16 cellular contexts compared by ENCODE assay signal in the genomic region with DNA sequence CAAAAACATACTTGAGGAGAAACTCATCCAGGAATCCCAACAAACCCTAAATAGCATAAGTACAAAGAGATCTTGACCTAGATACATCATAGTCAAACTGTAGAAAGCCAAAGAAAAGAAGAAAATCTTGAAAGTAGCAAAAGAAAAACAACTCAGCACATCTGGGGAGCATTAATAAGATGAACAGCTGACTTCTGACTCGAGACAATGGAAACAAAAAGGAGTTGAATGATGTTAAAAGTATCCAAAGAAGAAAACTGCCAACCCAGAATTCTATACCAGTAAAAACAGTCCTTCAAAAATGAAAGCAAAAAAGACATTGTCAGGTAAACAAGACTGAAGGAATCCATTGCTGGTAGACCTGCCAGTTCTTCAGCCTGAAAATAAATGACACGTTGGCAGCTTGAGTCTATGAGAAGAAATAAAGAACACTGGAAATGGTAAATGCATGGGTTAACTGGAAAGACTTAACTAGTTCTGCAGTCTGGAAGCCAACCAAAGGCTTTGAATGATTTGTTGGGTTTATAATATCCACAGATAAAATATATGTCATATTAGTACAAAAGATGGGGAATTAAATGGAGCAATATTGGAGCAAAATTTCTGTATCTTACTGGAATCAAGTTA. TPM values are rescaled to one million over a fixed set of nuclear protein-coding genes. Genes with fewer than 3 reads are reported as not detected.
DNase-seq lines count a peak whose midpoint lies in the region; ATAC-seq and TF ChIP-seq lines count a peak whose summit lies in the region.
"Had no signal": no experiment of that assay in that cellular context is flagged by ENCODE, and none has a peak within 500 bp of the region (broad histone marks: within the 10 kb centered on the region; RNA-seq: fewer than 3 reads in every experiment).

No MANE protein-coding gene starts in this region.

- no peak for TF ChIP-seq CTCF in mammary epithelial cell (conservative IDR thresholded peaks at IDR 0.05 in 1 of 2, IDR thresholded peaks at IDR 0.05 in 1 of 2; ENCODE audit: extremely low read depth in 1 of 2, insufficient read depth in 1 of 2, low read depth in 1 of 2, low read length in 2 of 2)
- no peak for TF ChIP-seq CTCF in CD14-positive monocyte (IDR thresholded peaks at IDR 0.05)
- TF ChIP-seq CTCF in GM13976 (IDR thresholded peaks at IDR 0.05; ENCODE audit: borderline replicate concordance, control extremely low read depth, extremely low read depth, insufficient read depth, missing control alignments) = no peak

- dilution Hi-C loops in mammary epithelial cell (cut with HindIII; ENCODE audit: low sequenced_read_pairs) = no loop called here

- H3K36me3 Mint-ChIP-seq in activated naive CD8-positive, alpha-beta T cell = peaks cover 33% of the 10 kb centered on the region
- H3K36me3 Mint-ChIP-seq in activated naive CD8-positive, alpha-beta T cell treated with anti-CD3 and anti-CD28 coated beads for 36 hours = peaks cover 69% of the 10 kb centered on the region
- H3K36me3 Mint-ChIP-seq in CD14-positive monocyte = peaks cover 59 to 67% of the 10 kb centered on the region in 2 donors

- H3K4me1 ChIP-seq in mammary epithelial cell (ENCODE audit: insufficient read depth, low read length) = peaks cover 12% of the 10 kb centered on the region

- no peak overlapping the region for H3K9ac ChIP-seq in mammary epithelial cell (ENCODE audit: insufficient read depth, low read length)

- CTCF ChIA-PET in mammary epithelial cell (lab: Charles Lee; ENCODE audit: low non-redundant PET) = no interaction called here

- WGBS in mammary epithelial cell (ENCODE audit: low coverage, missing lambda C conversion rate) = 100% methylated on average over 1 of the region's 2 CpGs

- peak overlapping the region; percentile 56 for H3K27ac Mint-ChIP-seq in activated naive CD8-positive, alpha-beta T cell
- no peak overlapping the region for H3K27ac Mint-ChIP-seq in activated naive CD8-positive, alpha-beta T cell treated with anti-CD3 and anti-CD28 coated beads for 36 hours
- peak overlapping the region in 1 of 7 donors; percentile 19 for H3K27ac Mint-ChIP-seq in CD14-positive monocyte
- H3K27ac Mint-ChIP-seq: stimulated activated naive CD8-positive, alpha-beta T cell treated with anti-CD3 and anti-CD28 coated beads, Interleukin-15, Interleukin-2, amounts not matched to agents 100 ng/mL and 50 ng/mL, for 24 hours had no signal

- H3K4me1 Mint-ChIP-seq in activated naive CD8-positive, alpha-beta T cell (ENCODE audit: low read depth) = peaks cover 45% of the 10 kb centered on the region
- H3K4me1 Mint-ChIP-seq in activated naive CD8-positive, alpha-beta T cell treated with anti-CD3 and anti-CD28 coated beads for 36 hours = peaks cover 35% of the 10 kb centered on the region
- H3K4me1 Mint-ChIP-seq in CD14-positive monocyte = peaks cover 32% of the 10 kb centered on the region

- H3K9me3 ChIP-seq in mammary epithelial cell (replicated peaks; ENCODE audit: insufficient read depth, low read length) = peaks cover 21% of the 10 kb centered on the region
- H3K9me3 ChIP-seq: colonic mucosa had no signal

- no peak overlapping the region for H3K4me3 ChIP-seq in mammary epithelial cell (replicated peaks in 1 of 3; ENCODE audit: insufficient read depth in 1 of 3, low read depth in 2 of 3, low read length in 3 of 3)
- H3K4me3 ChIP-seq: adrenal gland, colonic mucosa, Peyer's patch, uterus had no signal

- no peak overlapping the region for H2AFZ ChIP-seq in mammary epithelial cell (ENCODE audit: low read depth, low read length)

- peaks cover 89% of the 10 kb centered on the region for H3K79me2 ChIP-seq in mammary epithelial cell (ENCODE audit: insufficient read depth, low read length)

- no peak for ATAC-seq in GM19023 (IDR thresholded peaks at IDR 0.05; ENCODE audit: unreplicated experiment)

- TSS peak; percentile 24 for BruUV-seq in mammary epithelial cell (replicated peaks; lab: Mats Ljungman, UMichigan)

- H4K20me1 ChIP-seq in mammary epithelial cell (ENCODE audit: insufficient read depth, low read length) = no peaks in the 10 kb centered on the region

- intact Hi-C loops in mammary epithelial cell (cut with micrococcal nuclease) = no loop called here
- intact Hi-C loops in CD14-positive monocyte (cut with micrococcal nuclease) = no loop called here

- H3K4me3 Mint-ChIP-seq in activated naive CD8-positive, alpha-beta T cell = no peak overlapping the region
- H3K4me3 Mint-ChIP-seq in activated naive CD8-positive, alpha-beta T cell treated with anti-CD3 and anti-CD28 coated beads for 36 hours = no peak overlapping the region
- H3K4me3 Mint-ChIP-seq in CD14-positive monocyte = no peak overlapping the region
- H3K4me3 Mint-ChIP-seq: stimulated activated naive CD8-positive, alpha-beta T cell treated with anti-CD3 and anti-CD28 coated beads, Interleukin-15, Interleukin-2, amounts not matched to agents 100 ng/mL and 50 ng/mL, for 24 hours had no signal

- no peak for DNase-seq in activated naive CD8-positive, alpha-beta T cell treated with anti-CD3 and anti-CD28 coated beads for 36 hours
- DNase-seq in NAMALWA (ENCODE audit: low spot score) = peak; percentile 42
- DNase-seq in mammary epithelial cell = no peak
- DNase-seq in CD14-positive monocyte (ENCODE audit: low spot score) = no peak
- no peak for DNase-seq in GM13976 (ENCODE audit: low spot score)
- no peak for DNase-seq in H4 (ENCODE audit: low spot score)
- DNase-seq: adrenal gland, C1 segment of cervical spinal cord, colonic mucosa, NCI-H1048, NCI-H446 treated with DMSO at 0.1 percent for 48 hours, Peyer's patch, uterus had no signal

- no peaks in the 10 kb centered on the region for H3K27me3 Mint-ChIP-seq in activated naive CD8-positive, alpha-beta T cell
- no peaks in the 10 kb centered on the region for H3K27me3 Mint-ChIP-seq in activated naive CD8-positive, alpha-beta T cell treated with anti-CD3 and anti-CD28 coated beads for 36 hours
- H3K27me3 Mint-ChIP-seq in CD14-positive monocyte (ENCODE audit: low read depth in 3 of 3) = no peaks in the 10 kb centered on the region
- H3K27me3 Mint-ChIP-seq: stimulated activated naive CD8-positive, alpha-beta T cell treated with anti-CD3 and anti-CD28 coated beads, Interleukin-15, Interleukin-2, amounts not matched to agents 100 ng/mL and 50 ng/mL, for 24 hours had no signal

- H3K9me3 Mint-ChIP-seq in activated naive CD8-positive, alpha-beta T cell (ENCODE audit: low read depth) = peaks cover 7% of the 10 kb centered on the region
- H3K9me3 Mint-ChIP-seq in activated naive CD8-positive, alpha-beta T cell treated with anti-CD3 and anti-CD28 coated beads for 36 hours = peaks cover 27% of the 10 kb centered on the region
- peaks cover 31 to 44% (median 37%) of the 10 kb centered on the region in 7 donors for H3K9me3 Mint-ChIP-seq in CD14-positive monocyte

- H3K4me2 ChIP-seq in mammary epithelial cell (ENCODE audit: insufficient read depth, low read depth, low read length) = no peak overlapping the region

- no peak overlapping the region for H3K27ac ChIP-seq in mammary epithelial cell (ENCODE audit: insufficient read depth, low read depth, low read length)
- H3K27ac ChIP-seq: adrenal gland, colonic mucosa, Peyer's patch, uterus had no signal

- H3K36me3 ChIP-seq in mammary epithelial cell (ENCODE audit: insufficient read depth, low read length) = peaks cover 14% of the 10 kb centered on the region
- H3K36me3 ChIP-seq: uterus had no signal

- in situ Hi-C loops in mammary epithelial cell (cut with MboI; ENCODE audit: low sequenced_read_pairs in 2 of 2) (no loop called here), GM13976 (cut with MboI; ENCODE audit: low sequenced_read_pairs, unreplicated experiment) (no loop called here)

- no peaks in the 10 kb centered on the region for H3K27me3 ChIP-seq in mammary epithelial cell (ENCODE audit: insufficient read depth, low read length)
- H3K27me3 ChIP-seq: adrenal gland, colonic mucosa, Peyer's patch, uterus had no signal

RNA-seq across cellular contexts. Expression of gene TSSK6, which starts 46.8 kb away (rescaled TPM):
- total RNA-seq in activated naive CD8-positive, alpha-beta T cell treated with anti-CD3 and anti-CD28 coated beads for 36 hours = 1 to 10 TPM; 3.0 to 3.1 TPM
- total RNA-seq in mammary epithelial cell = 1 to 10 TPM; 2.7 to 2.8 TPM
- polyA plus RNA-seq in mammary epithelial cell (0.88 TPM), CD14-positive monocyte (under 1 TPM in 1 of 2 donors, not detected in 1; 0.27 TPM)
- polyA minus RNA-seq in mammary epithelial cell = not detected
- total RNA-seq in H4 (2014; rRNA removed; shearing (Covaris generic)) = 0.54 and 1.3 TPM in 2 replicates

RNA-seq across cellular contexts. Expression of gene NDUFA13, which starts 47.5 kb away (rescaled TPM):
- total RNA-seq in activated naive CD8-positive, alpha-beta T cell treated with anti-CD3 and anti-CD28 coated beads for 36 hours = 100 to 1,000 TPM; 306 to 312 TPM
- total RNA-seq in mammary epithelial cell = 100 to 1,000 TPM; 136 to 221 TPM
- polyA plus RNA-seq in mammary epithelial cell = 444 TPM
- polyA minus RNA-seq in mammary epithelial cell = 141 TPM
- 100 to 1,000 TPM; 361 to 433 TPM for polyA plus RNA-seq in CD14-positive monocyte
- total RNA-seq in H4 (2014; rRNA removed; shearing (Covaris generic)) = 76.8 and 89.2 TPM in 2 replicates
